Comparison of ENCODE assay signal across 8 cellular contexts in genomic region chr12:754238-754816, GRCh38. TPM values are rescaled to one million over a fixed set of nuclear protein-coding genes. Genes with fewer than 3 reads are reported as not detected.
DNase-seq lines count a peak whose midpoint lies in the region; ATAC-seq and TF ChIP-seq lines count a peak whose summit lies in the region.

No MANE protein-coding gene starts in this region.

- no peak overlapping the region for H3K14ac ChIP-seq in H9 (ENCODE audit: insufficient read depth, low read length)

- H3K23ac ChIP-seq in H9 (ENCODE audit: insufficient read length, low read depth, low read length): no peak overlapping the region

- H3K36me3 Mint-ChIP-seq in H9 (ENCODE audit: insufficient read depth in 1 of 3, low read depth in 3 of 3): peaks cover 0 to 7% (median 0%) of the 10 kb centered on the region in 3 experiments; a peak in 3 of 7 replicates
- H3K36me3 Mint-ChIP-seq in activated CD4-positive, alpha-beta memory T cell treated with anti-CD3 and anti-CD28 coated beads for 36 hours: peaks cover 33% of the 10 kb centered on the region

- no peaks in the 10 kb centered on the region for H3K9me3 Mint-ChIP-seq in H9
- H3K9me3 Mint-ChIP-seq in activated CD4-positive, alpha-beta memory T cell treated with anti-CD3 and anti-CD28 coated beads for 36 hours: no peaks in the 10 kb centered on the region

- H3K79me2 ChIP-seq in H9 (ENCODE audit: insufficient read depth, low read length): peaks cover 21% of the 10 kb centered on the region; the same call in 1 of the 2 replicates

- no peak overlapping the region for H2AFZ ChIP-seq in H9 (ENCODE audit: low read length)

- no peak overlapping the region for H2BK12ac ChIP-seq in H9 (ENCODE audit: insufficient read length, low read depth, low read length)

- H4K20me1 ChIP-seq in H9 (ENCODE audit: control insufficient read depth, insufficient read depth, insufficient read length): no peaks in the 10 kb centered on the region

- no peak overlapping the region for H4K5ac ChIP-seq in H9 (ENCODE audit: insufficient read length, low read depth, low read length)

- no peak overlapping the region for H2AK5ac ChIP-seq in H9 (ENCODE audit: insufficient read length, low read length)

- no peak overlapping the region for H2BK120ac ChIP-seq in H9 (ENCODE audit: low read depth, low read length, poor library complexity, severe bottlenecking)

- POLR2A ChIA-PET in activated CD4-positive, alpha-beta memory T cell treated with anti-CD3 and anti-CD28 coated beads for 36 hours (lab: Charles Lee): interaction anchor here (1.0 to 6.1 kb wide), 10 partner anchors 46 to 185 kb away, joined by 3 to 36 read pairs (median 4); partner anchors contain the start of gene NINJ2

- no peak overlapping the region for H2BK15ac ChIP-seq in H9 (ENCODE audit: low read depth, low read length)

- CTCF ChIA-PET in activated CD4-positive, alpha-beta memory T cell treated with anti-CD3 and anti-CD28 coated beads for 36 hours (lab: Charles Lee): interaction anchor here (0.6 to 6.4 kb wide), 15 partner anchors 19 to 184 kb away, joined by 3 to 123 read pairs (median 5); no protein-coding TSS in a partner anchor

- H3K56ac ChIP-seq in H9 (ENCODE audit: insufficient read length, low read depth, low read length): no peak overlapping the region

- no peaks in the 10 kb centered on the region; the same call in 1 of the 2 replicates for H3K27me3 Mint-ChIP-seq in H9 (ENCODE audit: low read depth)
- no peaks in the 10 kb centered on the region for H3K27me3 Mint-ChIP-seq in activated CD4-positive, alpha-beta memory T cell treated with anti-CD3 and anti-CD28 coated beads for 36 hours

- no peak overlapping the region for H3K27ac Mint-ChIP-seq in H9
- H3K27ac Mint-ChIP-seq in activated CD4-positive, alpha-beta memory T cell treated with anti-CD3 and anti-CD28 coated beads for 36 hours: peak overlapping the region; percentile 91

- peak overlapping the region; percentile 88 for H3K4me3 ChIP-seq in AG10803 (ENCODE audit: low read length)

- no peak for DNase-seq in AG10803 (ENCODE audit: low read depth)
- DNase-seq in H9: no peak
- no peak for DNase-seq in activated CD4-positive, alpha-beta memory T cell treated with anti-CD3 and anti-CD28 coated beads for 36 hours
- peak; percentile 50 for DNase-seq in globus pallidus (ENCODE audit: low spot score)
- peak; percentile 34 for DNase-seq in putamen (ENCODE audit: low spot score)

- no peaks in the 10 kb centered on the region for H3K4me1 ChIP-seq in H9 (ENCODE audit: insufficient read depth, low read length)

- H4K91ac ChIP-seq in H9 (ENCODE audit: insufficient read length, low read depth, low read length): no peak overlapping the region

- H3K27ac ChIP-seq in H9 (ENCODE audit: insufficient read length, low read depth, low read length): no peak overlapping the region

- peak overlapping the region; percentile 97 for H3K4me2 ChIP-seq in H9 (ENCODE audit: insufficient read depth, insufficient read length, low read length)

- no peaks in the 10 kb centered on the region for H3K27me3 ChIP-seq in H9 (ENCODE audit: insufficient read depth, low read length)

- no peak overlapping the region for H3K18ac ChIP-seq in H9 (ENCODE audit: insufficient read length, low read depth, low read length)

- no peak overlapping the region for H3K4ac ChIP-seq in H9 (ENCODE audit: low read depth, low read length)

- H3T11ph ChIP-seq in H9 (ENCODE audit: low read length): no peak overlapping the region

- no peaks in the 10 kb centered on the region for H3K9me3 ChIP-seq in H9 (ENCODE audit: control insufficient read depth, low read depth, low read length)

- H3K4me1 Mint-ChIP-seq in H9: peaks cover 31 to 42% of the 10 kb centered on the region in 2 experiments
- peaks cover 28% of the 10 kb centered on the region for H3K4me1 Mint-ChIP-seq in activated CD4-positive, alpha-beta memory T cell treated with anti-CD3 and anti-CD28 coated beads for 36 hours (ENCODE audit: low read depth)

- H3K4me3 Mint-ChIP-seq in H9: peak overlapping the region in 1 of 2 experiments; percentile 94; a peak in 3 of 5 replicates
- H3K4me3 Mint-ChIP-seq in activated CD4-positive, alpha-beta memory T cell treated with anti-CD3 and anti-CD28 coated beads for 36 hours: peak overlapping the region; percentile 89

- H2BK5ac ChIP-seq in H9 (ENCODE audit: insufficient read length, low read length): no peak overlapping the region

- WGBS in H9 (ENCODE audit: extremely low coverage, insufficient read length, low lambda C conversion rate): no CpG with 5 or more reads among the region's 16 CpGs

- TF ChIP-seq CTCF in AG10803 (conservative IDR thresholded peaks at IDR 0.05; ENCODE audit: low read length) (no peak), H9 (conservative IDR thresholded peaks at IDR 0.05) (no peak)

- no peak overlapping the region for H2BK20ac ChIP-seq in H9 (ENCODE audit: low read depth, low read length, poor library complexity, severe bottlenecking)

- H3K9ac ChIP-seq in H9 (ENCODE audit: extremely low read depth, insufficient read length, low read length): peak overlapping the region; percentile 64

- H3K79me1 ChIP-seq in H9 (ENCODE audit: insufficient read depth, low read depth, low read length, poor library complexity, severe bottlenecking): peaks cover 4% of the 10 kb centered on the region

- intact Hi-C loops in activated CD4-positive, alpha-beta memory T cell treated with anti-CD3 and anti-CD28 coated beads for 36 hours (cut with micrococcal nuclease): loop anchor here (2.0 to 5.0 kb wide), 3 partner anchors 14 to 838 kb away; partner anchors contain the start of gene FBXL14

- H4K8ac ChIP-seq in H9 (replicated peaks; ENCODE audit: insufficient read length, low read depth, low read length): no peak overlapping the region

- ATAC-seq in GM19467 (IDR thresholded peaks at IDR 0.05; ENCODE audit: unreplicated experiment) (no peak), GM18907 (IDR thresholded peaks at IDR 0.05; ENCODE audit: unreplicated experiment) (no peak), GM21528 (IDR thresholded peaks at IDR 0.05; ENCODE audit: low FRiP score, unreplicated experiment) (no peak)

- H3K23me2 ChIP-seq in H9 (ENCODE audit: insufficient read length, low read depth, low read length, poor library complexity, severe bottlenecking): peaks cover 21% of the 10 kb centered on the region

RNA-seq across cellular contexts. Expression of gene WNK1, which starts 1.9 kb away (rescaled TPM):
- total RNA-seq in H9 (2021): 110 and 117 TPM in 2 replicates
- 100 to 1,000 TPM; 139 to 140 TPM for total RNA-seq in activated CD4-positive, alpha-beta memory T cell treated with anti-CD3 and anti-CD28 coated beads for 36 hours

Comparison
In these comparisons a context has a peak if more than half of its experiments do, and no peak if none do; other contexts are left out.
1. DNase-seq: peak in globus pallidus (single experiment) and putamen (single experiment); none in AG10803 (single experiment), H9 (single experiment) and activated CD4-positive, alpha-beta memory T cell treated with anti-CD3 and anti-CD28 coated beads for 36 hours (single experiment).